Comparison of ENCODE assay signal across 15 cellular contexts in genomic region chr2:158618859-158619490, GRCh38.
DNase-seq lines count a peak whose midpoint lies in the region; ATAC-seq and TF ChIP-seq lines count a peak whose summit lies in the region.
"Had no signal": no experiment of that assay in that cellular context is flagged by ENCODE, and none has a peak within 500 bp of the region (broad histone marks: within the 10 kb centered on the region; RNA-seq: fewer than 3 reads in every experiment).

No MANE protein-coding gene starts in this region.

- intact Hi-C loops in MCF 10A (cut with micrococcal nuclease) (loop anchor here (2.0 to 5.0 kb wide), 3 partner anchors 160 to 587 kb away; no protein-coding TSS in a partner anchor), breast epithelium (cut with DNase I; ENCODE audit: low total_unique reads) (no loop called here), stomach (cut with DNase I; ENCODE audit: low total_unique reads) (no loop called here)

- H3K27me3 Mint-ChIP-seq in MCF 10A (ENCODE audit: insufficient read depth, unreplicated experiment) = no peaks in the 10 kb centered on the region

- no peak overlapping the region for H3K4me3 Mint-ChIP-seq in MCF 10A (ENCODE audit: unreplicated experiment)

- H3K4me1 ChIP-seq in breast epithelium (no peaks in the 10 kb centered on the region), stomach (peaks cover 0 to 14% (median 1%) of the 10 kb centered on the region in 4 donors)
- H3K4me1 ChIP-seq: transverse colon had no signal

- no peak for ATAC-seq in GM18502 (IDR thresholded peaks at IDR 0.05; ENCODE audit: poor library complexity, unreplicated experiment)

- no peaks in the 10 kb centered on the region for H3K9me3 ChIP-seq in breast epithelium
- H3K9me3 ChIP-seq in stomach = no peaks in the 10 kb centered on the region
- H3K9me3 ChIP-seq: ovary, transverse colon had no signal

- WGBS in stomach, 5 donors = 28 to 56% (median 47%) methylated on average over 4 of the region's 4 CpGs

- no peak for TF ChIP-seq POLR2A in breast epithelium (IDR thresholded peaks at IDR 0.05)
- TF ChIP-seq POLR2A in stomach (IDR thresholded peaks at IDR 0.05) = no peak

- H3K27ac Mint-ChIP-seq in MCF 10A (ENCODE audit: low read depth, unreplicated experiment) = peak overlapping the region; percentile 57

- no TSS peak for BruUV-seq in MCF 10A (replicated peaks; lab: Mats Ljungman, UMichigan)

- in situ Hi-C loops in astrocyte of the spinal cord (cut with HindIII; ENCODE audit: low sequenced_read_pairs) = no loop called here

- POLR2A ChIA-PET in MCF 10A (lab: Yijun Ruan, JAX) = interaction anchor here (0.6 to 2.2 kb wide), 9 partner anchors 9 to 161 kb away, joined by 3 to 9 read pairs (median 4); no protein-coding TSS in a partner anchor

- peaks cover 11% of the 10 kb centered on the region for H3K4me1 Mint-ChIP-seq in MCF 10A (ENCODE audit: insufficient read depth, unreplicated experiment)

- H3K27ac ChIP-seq in breast epithelium (no peak overlapping the region), stomach (peak overlapping the region in 4 of 5 donors; percentile 5 to 67 (median 40))
- H3K27ac ChIP-seq: ovary, transverse colon had no signal

- H3K9me3 Mint-ChIP-seq in MCF 10A (ENCODE audit: unreplicated experiment) = no peaks in the 10 kb centered on the region

- H3K36me3 Mint-ChIP-seq in MCF 10A (ENCODE audit: insufficient read depth, unreplicated experiment) = peaks cover 27% of the 10 kb centered on the region

- no peaks in the 10 kb centered on the region for H3K36me3 ChIP-seq in breast epithelium
- H3K36me3 ChIP-seq in stomach = peaks cover 4 to 37% (median 36%) of the 10 kb centered on the region in 4 donors
- H3K36me3 ChIP-seq: ovary, transverse colon had no signal

- DNase-seq in MCF 10A (ENCODE audit: unreplicated experiment) (peak; percentile 7), breast epithelium (ENCODE audit: low spot score in 2 of 2) (no peak), astrocyte of the spinal cord (ENCODE audit: low read depth, low spot score) (peak; percentile 11), kidney tubule cell (ENCODE audit: low spot score) (peak; percentile 3), stomach (no peak), AG20443 (ENCODE audit: low spot score) (no peak), NCI-H446 (lab: John Stamatoyannopoulos, UW) (no peak)
- DNase-seq: activated gamma-delta T cell treated with Interleukin-2 at 50 U/mL for 16 hours, hippocampal formation, NCI-H2029, ovary, SHP77 treated with DMSO at 0.1 percent for 48 hours, transverse colon had no signal

- H3K27me3 ChIP-seq in breast epithelium (no peaks in the 10 kb centered on the region), stomach (no peaks in the 10 kb centered on the region)
- H3K27me3 ChIP-seq: ovary, transverse colon had no signal

- TF ChIP-seq CTCF in MCF 10A (IDR thresholded peaks at IDR 0.05; ENCODE audit: unreplicated experiment) = no peak
- no peak for TF ChIP-seq CTCF in breast epithelium (IDR thresholded peaks at IDR 0.05)
- TF ChIP-seq CTCF in astrocyte of the spinal cord (IDR thresholded peaks at IDR 0.05; ENCODE audit: low read depth, low read length) = no peak
- TF ChIP-seq CTCF in stomach (IDR thresholded peaks at IDR 0.05) = no peak

- CTCF ChIA-PET in MCF 10A (lab: Yijun Ruan, JAX) = interaction anchor here (0.6 to 3.5 kb wide), 22 partner anchors 10 to 598 kb away, joined by 3 to 24 read pairs (median 4); no protein-coding TSS in a partner anchor

- H3K4me3 ChIP-seq in breast epithelium (no peak overlapping the region), astrocyte of the spinal cord (ENCODE audit: low read depth, low read length) (no peak overlapping the region), stomach (no peak overlapping the region)
- H3K4me3 ChIP-seq: lung, ovary, transverse colon had no signal

- TF ChIP-seq EP300 in stomach (IDR thresholded peaks at IDR 0.05) = no peak

Comparison
In these comparisons a context has a peak if more than half of its experiments do, and no peak if none do; other contexts are left out.
1. DNase-seq: peak in MCF 10A (single experiment), astrocyte of the spinal cord (single experiment) and kidney tubule cell (single experiment); none in breast epithelium (0 of 2), stomach (single experiment), AG20443 (single experiment) and NCI-H446 (0 of 2).
2. H3K27ac ChIP-seq: peak in stomach (4 of 5); none in breast epithelium (0 of 2).